In genomic region chr2:208319403-208319802, GRCh38 we compare ENCODE assay signal across 15 cellular contexts. TPM values are rescaled to one million over a fixed set of nuclear protein-coding genes. Genes with fewer than 3 reads are reported as not detected.
DNase-seq lines count a peak whose midpoint lies in the region; ATAC-seq and TF ChIP-seq lines count a peak whose summit lies in the region.
"Had no signal": no experiment of that assay in that cellular context is flagged by ENCODE, and none has a peak within 500 bp of the region (broad histone marks: within the 10 kb centered on the region; RNA-seq: fewer than 3 reads in every experiment).

No MANE protein-coding gene starts in this region.

- ATAC-seq in GM18861 (IDR thresholded peaks at IDR 0.05; ENCODE audit: unreplicated experiment) = peak; percentile 18
- peak; percentile 36 for ATAC-seq in HG02763 (IDR thresholded peaks at IDR 0.05; ENCODE audit: unreplicated experiment)
- ATAC-seq in PC-3 = no peak
- ATAC-seq: CD8-positive, alpha-beta T cell had no signal

- peaks cover 3 to 34% of the 10 kb centered on the region in 2 donors for H3K36me3 ChIP-seq in ascending aorta
- H3K36me3 ChIP-seq in skeletal muscle tissue (ENCODE audit: control insufficient read depth in 3 of 3, insufficient read depth in 3 of 3, low read length in 3 of 3) = peaks cover 6 to 15% (median 12%) of the 10 kb centered on the region in 3 donors
- peaks cover 41% of the 10 kb centered on the region for H3K36me3 ChIP-seq in SJCRH30
- H3K36me3 ChIP-seq in PC-3 (ENCODE audit: low read depth, low read length) = peaks cover 21% of the 10 kb centered on the region; the same call in 1 of the 2 replicates

- no TSS peak for BruUV-seq in PC-3 (replicated peaks; lab: Mats Ljungman, UMichigan)

- no peaks in the 10 kb centered on the region for H3K9me2 ChIP-seq in PC-3 (replicated peaks; ENCODE audit: low read length)

- H4K20me1 ChIP-seq in PC-3 (ENCODE audit: low read length) = no peaks in the 10 kb centered on the region

- CTCF ChIA-PET in PC-3 (lab: Charles Lee) = no interaction called here

- H3K4me3 ChIP-seq in ascending aorta (no peak overlapping the region), skeletal muscle tissue (ENCODE audit: low read length in 3 of 3) (no peak overlapping the region), SJCRH30 (no peak overlapping the region), PC-3 (ENCODE audit: low read length) (no peak overlapping the region)
- H3K4me3 ChIP-seq: suprapubic skin had no signal

- TF ChIP-seq CTCF in ascending aorta (IDR thresholded peaks at IDR 0.05) (no peak), PC-3 (conservative IDR thresholded peaks at IDR 0.05; ENCODE audit: low read depth, low read length) (no peak)

- H2AFZ ChIP-seq in PC-3 (ENCODE audit: low read length) = no peak overlapping the region

- H3K79me2 ChIP-seq in PC-3 (ENCODE audit: low read length) = no peaks in the 10 kb centered on the region

- no peaks in the 10 kb centered on the region for H3K9me3 ChIP-seq in ascending aorta
- H3K9me3 ChIP-seq in skeletal muscle tissue (ENCODE audit: control insufficient read depth in 3 of 3, low read length in 3 of 3) = no peaks in the 10 kb centered on the region
- H3K9me3 ChIP-seq in SJCRH30 (replicated peaks) = no peaks in the 10 kb centered on the region
- no peaks in the 10 kb centered on the region for H3K9me3 ChIP-seq in PC-3 (ENCODE audit: low read length)
- H3K9me3 ChIP-seq: suprapubic skin had no signal

- no peak overlapping the region for H3K4me2 ChIP-seq in PC-3 (ENCODE audit: low read length)
- H3K4me2 ChIP-seq: KMS-11 had no signal

- H3K9ac ChIP-seq in skeletal muscle tissue (ENCODE audit: low read depth in 1 of 3, low read length in 3 of 3) = no peak overlapping the region
- H3K9ac ChIP-seq in PC-3 (ENCODE audit: low read length) = no peak overlapping the region
- H3K9ac ChIP-seq: KMS-11 had no signal

- no peaks in the 10 kb centered on the region for H3F3A ChIP-seq in PC-3 (ENCODE audit: low read length, unreplicated experiment)

- DNase-seq in ascending aorta (ENCODE audit: low spot score in 2 of 2) = no peak
- no peak for DNase-seq in NCI-H2227 (lab: John Stamatoyannopoulos, UW; ENCODE audit: unreplicated experiment)
- no peak for DNase-seq in SJCRH30
- no peak for DNase-seq in stimulated activated CD4-positive, alpha-beta T cell treated with anti-CD3 and anti-CD28 coated beads, Interleukin-2, amount 100 ng/mL, for 48 hours
- no peak for DNase-seq in PC-3
- DNase-seq: CD8-positive, alpha-beta T cell; NCI-H2227 treated with DMSO at 0.1 percent for 48 hours; nucleus accumbens; RPMI8226; stimulated activated CD4-positive, alpha-beta T cell treated with anti-CD3 and anti-CD28 coated beads, Interleukin-4, amount 100 ng/mL, for 24 hours had no signal

- POLR2A ChIA-PET in PC-3 (lab: Charles Lee; ENCODE audit: unreplicated experiment) = no interaction called here

- peaks cover 3 to 25% of the 10 kb centered on the region in 2 donors for H3K4me1 ChIP-seq in ascending aorta
- H3K4me1 ChIP-seq in skeletal muscle tissue (ENCODE audit: control insufficient read depth in 3 of 3, insufficient read depth in 3 of 3, low read length in 3 of 3) = peaks cover 19 to 39% (median 31%) of the 10 kb centered on the region in 3 donors
- no peaks in the 10 kb centered on the region for H3K4me1 ChIP-seq in SJCRH30
- no peaks in the 10 kb centered on the region for H3K4me1 ChIP-seq in PC-3 (ENCODE audit: insufficient read depth, low read length)

- H3K27ac ChIP-seq in ascending aorta = peak overlapping the region; percentile 70 to 87
- peak overlapping the region; percentile 62 for H3K27ac ChIP-seq in skeletal muscle tissue (ENCODE audit: low read depth, low read length)
- no peak overlapping the region for H3K27ac ChIP-seq in SJCRH30
- H3K27ac ChIP-seq in PC-3 (ENCODE audit: low read length) = no peak overlapping the region
- H3K27ac ChIP-seq: KMS-11, suprapubic skin had no signal

- H3K27me3 ChIP-seq in ascending aorta (no peaks in the 10 kb centered on the region), skeletal muscle tissue (ENCODE audit: control insufficient read depth in 3 of 3, insufficient read depth in 3 of 3, low read length in 3 of 3) (no peaks in the 10 kb centered on the region), SJCRH30 (no peaks in the 10 kb centered on the region), PC-3 (ENCODE audit: low read length) (no peaks in the 10 kb centered on the region)
- H3K27me3 ChIP-seq: suprapubic skin had no signal

- intact Hi-C loops in ascending aorta (cut with DNase I) = loop anchor here (5.0 kb wide), 1 partner anchor 52 kb away; the partner anchor contains the start of gene PIKFYVE
- intact Hi-C loops in PC-3 (cut with micrococcal nuclease) = no loop called here

RNA-seq across cellular contexts. Expression of gene PIKFYVE, which starts 53.3 kb away (rescaled TPM):
- total RNA-seq in ascending aorta (12.0 TPM), skeletal muscle tissue (22.4 TPM), PC-3 (2014; rRNA removed) (18.8 and 19.4 TPM in 2 replicates)
- total RNA-seq in SJCRH30 (2014; rRNA removed; shearing (Covaris generic)) = 34.2 and 36.6 TPM in 2 replicates

Comparison
In these comparisons a context has a peak if more than half of its experiments do, and no peak if none do; other contexts are left out.
1. H3K27ac ChIP-seq: peak in ascending aorta (2 of 2) and skeletal muscle tissue (single experiment); none in SJCRH30 (single experiment) and PC-3 (single experiment).